Comparison of ENCODE assay signal across 19 cellular contexts in genomic region chr16:74249281-74249680, GRCh38.
"Had no signal": no experiment of that assay in that cellular context is flagged by ENCODE, and none has a peak within 500 bp of the region (broad histone marks: within the 10 kb centered on the region; RNA-seq: fewer than 3 reads in every experiment).

No MANE protein-coding gene starts in this region.

- H3K9me3 ChIP-seq: heart left ventricle, mucosa of descending colon, neutrophil, right atrium auricular region, stomach, thoracic aorta, transverse colon had no signal

- FAIRE-seq: colon, small intestine had no signal

- H3K4me3 ChIP-seq: heart left ventricle, mucosa of descending colon, right atrium auricular region, stomach, thoracic aorta, transverse colon had no signal

- H3K36me3 ChIP-seq: heart left ventricle, neutrophil, right atrium auricular region, stomach, thoracic aorta, transverse colon had no signal

- ATAC-seq: foreskin keratinocyte; heart left ventricle; left colon; left ventricle myocardium superior; mucosa of descending colon; naive thymus-derived CD8-positive, alpha-beta T cell had no signal

- H3K4me1 ChIP-seq: foreskin keratinocyte, heart left ventricle, right atrium auricular region, stomach, transverse colon had no signal

- DNase-seq: erythroblast; foreskin keratinocyte; heart left ventricle; hippocampal formation; left colon; left ventricle myocardium superior; mucosa of descending colon; naive thymus-derived CD8-positive, alpha-beta T cell; posterior cingulate gyrus; small intestine; stimulated activated CD4-positive, alpha-beta T cell treated with anti-CD3 and anti-CD28 coated beads, Interleukin-12 subunit alpha, Interleukin-12 subunit beta, amount 100 ng/mL, for 4 hours; stimulated activated naive CD4-positive, alpha-beta T cell; stomach; substantia nigra; transverse colon had no signal

- H3K27ac ChIP-seq: foreskin keratinocyte, heart left ventricle, neutrophil, right atrium auricular region, stomach, thoracic aorta, transverse colon had no signal

- H3K27me3 ChIP-seq: foreskin keratinocyte, right atrium auricular region, stomach had no signal
